Comparison of ENCODE assay signal across 24 cellular contexts in genomic region chr15:47959617-47960398, GRCh38.
DNase-seq lines count a peak whose midpoint lies in the region; ATAC-seq, FAIRE-seq and TF ChIP-seq lines count a peak whose summit lies in the region.
"Had no signal": no experiment of that assay in that cellular context is flagged by ENCODE, and none has a peak within 500 bp of the region (broad histone marks: within the 10 kb centered on the region; RNA-seq: fewer than 3 reads in every experiment).

No MANE protein-coding gene starts in this region.

- H2AFZ ChIP-seq in MM.1S (ENCODE audit: low read length) = no peak overlapping the region

- H3K36me3 ChIP-seq in MM.1S (replicated peaks; ENCODE audit: insufficient read depth, low read length) (no peaks in the 10 kb centered on the region), RWPE2 (ENCODE audit: low read depth) (no peaks in the 10 kb centered on the region), small intestine (ENCODE audit: control insufficient read depth in 2 of 2, insufficient read depth in 2 of 2, low read length in 2 of 2) (no peaks in the 10 kb centered on the region)
- H3K36me3 ChIP-seq: left lung, MG63, upper lobe of right lung had no signal

- H3K4me2 ChIP-seq in MM.1S (ENCODE audit: low read depth, low read length) = no peak overlapping the region
- H3K4me2 ChIP-seq: smooth muscle cell had no signal

- H3K4me1 ChIP-seq in MM.1S (ENCODE audit: low read length) (peaks cover 36% of the 10 kb centered on the region), RWPE2 (ENCODE audit: insufficient read depth, poor library complexity, severe bottlenecking) (peaks cover 3% of the 10 kb centered on the region), small intestine (ENCODE audit: control insufficient read depth in 2 of 2, insufficient read depth in 1 of 2, low read depth in 1 of 2, low read length in 1 of 2) (no peaks in the 10 kb centered on the region)
- H3K4me1 ChIP-seq: left lung, upper lobe of right lung had no signal

- no peak overlapping the region for H3K9ac ChIP-seq in MM.1S (ENCODE audit: low read length)

- no peaks in the 10 kb centered on the region for H3K9me2 ChIP-seq in MM.1S (replicated peaks; ENCODE audit: insufficient read depth, low read length)

- ATAC-seq in RWPE2 (ENCODE audit: low read depth) (peak; percentile 85), GM18517 (IDR thresholded peaks at IDR 0.05; ENCODE audit: unreplicated experiment) (no peak)
- ATAC-seq: activated CD4-positive, alpha-beta T cell treated with anti-CD3 and anti-CD28 coated beads for 36 hours; left lung; naive thymus-derived CD8-positive, alpha-beta T cell; upper lobe of right lung had no signal

- peaks cover 25% of the 10 kb centered on the region for H3F3A ChIP-seq in MM.1S (ENCODE audit: insufficient read depth, low read length)

- H3K9me3 ChIP-seq in MM.1S (replicated peaks; ENCODE audit: insufficient read depth, low read length) (no peaks in the 10 kb centered on the region), RWPE2 (ENCODE audit: severe bottlenecking) (no peaks in the 10 kb centered on the region), small intestine (ENCODE audit: control insufficient read depth, low read depth) (no peaks in the 10 kb centered on the region)
- H3K9me3 ChIP-seq: left lung, MG63, upper lobe of right lung had no signal

- no peak overlapping the region for H3K4me3 ChIP-seq in MM.1S (ENCODE audit: low read length)
- H3K4me3 ChIP-seq in RWPE2 (ENCODE audit: severe bottlenecking) = no peak overlapping the region
- no peak overlapping the region for H3K4me3 ChIP-seq in small intestine (ENCODE audit: low read depth in 1 of 2, low read length in 2 of 2)
- H3K4me3 ChIP-seq: left lung, MG63, smooth muscle cell, upper lobe of right lung had no signal

- WGBS in small intestine, 3 donors = 67 to 85% (median 76%) methylated on average over 5 of the region's 5 CpGs

- no peak for FAIRE-seq in small intestine (lab: Jason Lieb, UNC)
- FAIRE-seq: H1 had no signal

- no peaks in the 10 kb centered on the region for H4K20me1 ChIP-seq in MM.1S (ENCODE audit: insufficient read depth, low read length)

- DNase-seq in SKM-1 treated with dmso at 0.1 percent for 144 hours (lab: John Stamatoyannopoulos, UW; ENCODE audit: unreplicated experiment) (peak; percentile 5), SKM-1 (lab: John Stamatoyannopoulos, UW; ENCODE audit: unreplicated experiment) (no peak), MM.1S (peak; percentile 12), RWPE2 (ENCODE audit: low spot score) (no peak), small intestine (peak; percentile 13), NCI-H510A (lab: John Stamatoyannopoulos, UW) (no peak), NCI-H1417 treated with DMSO at 0.1 percent for 48 hours (lab: John Stamatoyannopoulos, UW) (no peak)
- DNase-seq: activated CD4-positive, alpha-beta T cell treated with anti-CD3 and anti-CD28 coated beads for 36 hours; activated gamma-delta T cell; CD4-positive, alpha-beta memory T cell; DMS 273 treated with DMSO at 0.1 percent for 48 hours; effector CD4-positive, alpha-beta T cell; erythroblast; immature natural killer cell; left lung; MG63; naive thymus-derived CD8-positive, alpha-beta T cell; NCI-H1694 treated with DMSO at 0.1 percent for 48 hours; SHP77; substantia nigra; upper lobe of right lung had no signal

- H3K27me3 ChIP-seq in MM.1S (replicated peaks; ENCODE audit: insufficient read depth, low read length) (no peaks in the 10 kb centered on the region), RWPE2 (ENCODE audit: insufficient read depth, poor library complexity, severe bottlenecking) (peaks cover 8% of the 10 kb centered on the region), small intestine (ENCODE audit: control insufficient read depth in 2 of 2, insufficient read depth in 2 of 2, low read length in 2 of 2) (no peaks in the 10 kb centered on the region)
- H3K27me3 ChIP-seq: left lung, MG63, upper lobe of right lung had no signal

- H3K27ac ChIP-seq in MM.1S (ENCODE audit: low read length) = peak overlapping the region; percentile 89; the same call in 1 of the 2 replicates
- H3K27ac ChIP-seq in RWPE2 (ENCODE audit: poor library complexity, severe bottlenecking) = no peak overlapping the region
- H3K27ac ChIP-seq in small intestine (ENCODE audit: low read depth in 1 of 2, low read length in 1 of 2) = no peak overlapping the region
- H3K27ac ChIP-seq: left lung, upper lobe of right lung had no signal

- no peaks in the 10 kb centered on the region for H3K79me2 ChIP-seq in MM.1S (ENCODE audit: low read length)

- TF ChIP-seq CTCF in MM.1S (IDR thresholded peaks at IDR 0.05; ENCODE audit: low read length) = no peak
- TF ChIP-seq CTCF in RWPE2 (IDR thresholded peaks at IDR 0.05; ENCODE audit: poor library complexity, severe bottlenecking) = no peak

Comparison
In these comparisons a context has a peak if more than half of its experiments do, and no peak if none do; other contexts are left out.
1. DNase-seq: peak in SKM-1 treated with dmso at 0.1 percent for 144 hours (single experiment), MM.1S (single experiment) and small intestine (single experiment); none in SKM-1 (single experiment), RWPE2 (single experiment), NCI-H510A (single experiment) and NCI-H1417 treated with DMSO at 0.1 percent for 48 hours (single experiment).